ENCODE assay signal across 1 cellular context in genomic region chr19:17752865-17753639, GRCh38.
TF ChIP-seq lines count a peak whose summit lies in the region.

No MANE protein-coding gene starts in this region.

TF ChIP-seq in HepG2, 621 proteins besides CTCF, POLR2A, EP300 and RAD21:
- no peak for TF ChIP-seq UBTF (CRISPR knock-in tag; IDR thresholded peaks at IDR 0.05)
- peak; percentile 88 for TF ChIP-seq ZNF3 (CRISPR knock-in tag; IDR thresholded peaks at IDR 0.05)
- TF ChIP-seq ZNF703 (CRISPR knock-in tag; IDR thresholded peaks at IDR 0.05; ENCODE audit: borderline replicate concordance): no peak
- TF ChIP-seq ZFX (CRISPR knock-in tag; IDR thresholded peaks at IDR 0.05; ENCODE audit: low read depth): 0 out of 2 replicates have a peak, but pooled peaks have one; percentile 25
- TF ChIP-seq ZSCAN12 (CRISPR knock-in tag; IDR thresholded peaks at IDR 0.05): no peak
- TF ChIP-seq ZBED4 (CRISPR knock-in tag; IDR thresholded peaks at IDR 0.05; ENCODE audit: borderline replicate concordance): 0 out of 2 replicates have a peak, but pooled peaks have one; percentile 25
- peak; percentile 49; the same call in 1 of the 2 replicates for TF ChIP-seq ZNF770 (CRISPR knock-in tag; IDR thresholded peaks at IDR 0.05)
- no peak for TF ChIP-seq SALL2 (CRISPR knock-in tag; IDR thresholded peaks at IDR 0.05)
- no peak for TF ChIP-seq THAP8 (CRISPR knock-in tag; IDR thresholded peaks at IDR 0.05; ENCODE audit: borderline replicate concordance)
- TF ChIP-seq ZNF121 (CRISPR knock-in tag; IDR thresholded peaks at IDR 0.05): peak; percentile 82
